Comparison of ENCODE assay signal across 8 cellular contexts in the genomic region with DNA sequence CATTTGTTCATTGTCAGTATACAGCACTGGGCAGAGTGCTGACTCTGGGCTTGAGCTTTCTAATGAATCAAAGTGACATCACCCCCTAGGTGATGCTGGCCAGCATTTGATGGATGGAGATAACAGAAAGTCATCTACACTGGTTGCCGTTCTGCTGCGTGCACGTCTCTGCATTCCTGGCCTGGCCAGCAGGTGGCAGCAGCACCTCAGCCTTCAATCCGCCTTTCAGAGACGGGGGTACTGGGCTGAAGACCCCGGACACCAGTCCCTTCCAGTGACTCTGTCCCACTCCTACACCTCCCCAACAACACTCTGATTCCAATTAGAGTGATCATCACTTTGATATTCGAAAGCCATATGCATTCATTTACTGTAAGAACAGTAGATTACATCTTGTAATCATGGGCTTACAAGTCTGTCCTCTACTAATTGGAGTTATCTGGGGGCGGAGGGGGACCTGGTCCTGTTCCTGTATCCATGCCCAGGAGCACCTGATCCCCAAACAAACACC.
DNase-seq lines count a peak whose midpoint lies in the region; ATAC-seq and TF ChIP-seq lines count a peak whose summit lies in the region.

No MANE protein-coding gene starts in this region.

- no peak overlapping the region for H3K4me3 ChIP-seq in astrocyte of the cerebellum (ENCODE audit: low read depth, low read length)

- TF ChIP-seq CTCF in astrocyte of the cerebellum (IDR thresholded peaks at IDR 0.05; ENCODE audit: low read depth, low read length, missing control alignments): peak; percentile 94

- DNase-seq in SIG-M5 treated with dmso at 0.1 percent for 504 hours (lab: John Stamatoyannopoulos, UW; ENCODE audit: unreplicated experiment) (peak; percentile 43), SIG-M5 (lab: John Stamatoyannopoulos, UW) (no peak), KG1 (lab: John Stamatoyannopoulos, UW) (peak; percentile 15), T-helper 9 cell (peak; percentile 52), astrocyte of the cerebellum (ENCODE audit: low read depth) (no peak), iPS-NIHi7 (ENCODE audit: extremely low spot score) (peak; percentile 84)
- peak; percentile 17 to 40 (median 24) for DNase-seq in stimulated activated CD4-positive, alpha-beta T cell treated with anti-CD3 and anti-CD28 coated beads, Interleukin-1b, Interleukin-23, amount 100 ng/mL, for 24 hours (ENCODE audit: low read depth in 4 of 4, low spot score in 1 of 4)

- in situ Hi-C loops in astrocyte of the cerebellum (cut with HindIII; ENCODE audit: low sequenced_read_pairs): no loop called here

- no peak for ATAC-seq in HG02588 (IDR thresholded peaks at IDR 0.05; ENCODE audit: unreplicated experiment)

Comparison
In these comparisons a context has a peak if more than half of its experiments do, and no peak if none do; other contexts are left out.
1. DNase-seq: peak in SIG-M5 treated with dmso at 0.1 percent for 504 hours (single experiment), KG1 (single experiment), T-helper 9 cell (single experiment), iPS-NIHi7 (single experiment) and stimulated activated CD4-positive, alpha-beta T cell treated with anti-CD3 and anti-CD28 coated beads, Interleukin-1b, Interleukin-23, amount 100 ng/mL, for 24 hours (4 of 4); none in SIG-M5 (single experiment) and astrocyte of the cerebellum (single experiment).